ENCODE assay signal across 14 cellular contexts in the genomic region with DNA sequence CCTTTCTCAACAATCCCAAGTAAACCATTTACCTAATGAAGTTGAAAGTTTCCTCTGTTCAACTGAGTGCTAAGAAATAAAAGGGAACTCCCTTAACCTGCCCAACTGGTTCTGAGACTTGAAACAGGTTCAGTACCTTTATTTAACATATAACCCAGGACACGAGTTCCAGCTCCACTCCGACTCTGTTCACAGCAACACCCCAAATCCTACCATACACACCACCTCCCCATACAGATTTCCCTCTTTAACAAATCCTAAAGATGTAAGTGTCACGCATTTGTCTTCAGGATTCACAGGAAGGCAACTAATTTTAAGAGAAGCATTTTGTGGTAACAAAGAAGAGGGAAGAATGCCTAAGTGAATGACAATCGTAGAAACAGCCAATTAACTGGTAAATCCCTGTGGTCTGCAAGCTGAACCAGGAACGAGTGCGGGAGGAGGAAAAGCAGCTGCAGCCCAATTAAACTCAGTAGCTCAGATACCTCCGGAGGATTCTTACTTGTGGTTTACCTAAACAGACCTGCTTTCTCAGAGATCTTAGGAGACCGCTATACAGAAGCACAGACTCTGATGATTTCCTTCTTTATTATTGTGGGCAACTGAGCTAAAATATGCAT.
DNase-seq lines count a peak whose midpoint lies in the region; ATAC-seq, FAIRE-seq and TF ChIP-seq lines count a peak whose summit lies in the region.
"Had no signal": no experiment of that assay in that cellular context is flagged by ENCODE, and none has a peak within 500 bp of the region (broad histone marks: within the 10 kb centered on the region; RNA-seq: fewer than 3 reads in every experiment).

No MANE protein-coding gene starts in this region.

- DNase-seq in DMS79 (lab: John Stamatoyannopoulos, UW) (peak; percentile 58), NCI-H2227 (lab: John Stamatoyannopoulos, UW; ENCODE audit: unreplicated experiment) (peak; percentile 28), iPS DF 6.9 (ENCODE audit: low read depth, low spot score) (peak; percentile 31), pancreas (peak in 3 of 6 donors; percentile 51 to 72 (median 56)), DMS 273 treated with DMSO at 0.1 percent for 48 hours (lab: John Stamatoyannopoulos, UW) (no peak), NCI-H1417 treated with DMSO at 0.1 percent for 48 hours (lab: John Stamatoyannopoulos, UW) (no peak), psoas muscle (no peak), natural killer cell (no peak)
- DNase-seq: BE2C, cortex of kidney, NCI-H1436, T-helper 2 cell, uterus had no signal

- H3K36me3 ChIP-seq in iPS DF 6.9 (ENCODE audit: control insufficient read depth, insufficient read depth, low read length), result no peaks in the 10 kb centered on the region
- no peaks in the 10 kb centered on the region for H3K36me3 ChIP-seq in pancreas
- no peaks in the 10 kb centered on the region for H3K36me3 ChIP-seq in psoas muscle (ENCODE audit: insufficient read depth in 1 of 2, low read depth in 1 of 2)
- H3K36me3 ChIP-seq: BE2C, uterus had no signal

- H3K36me3 Mint-ChIP-seq in natural killer cell, result no peaks in the 10 kb centered on the region
- H3K36me3 Mint-ChIP-seq: activated naive CD4-positive, alpha-beta T cell treated with anti-CD3 and anti-CD28 coated beads, Interleukin-2, amount 50 U/mL, for 72 hours had no signal

- WGBS in iPS DF 6.9 (ENCODE audit: insufficient coverage, insufficient read length), result no CpG with 5 or more reads among the region's 8 CpGs
- 20 to 21% methylated on average over 8 of the region's 8 CpGs for WGBS in pancreas, 2 donors
- WGBS in psoas muscle, 3 donors, result 44 to 46% (median 46%) methylated on average over 8 of the region's 8 CpGs

- H3K4me3 ChIP-seq in iPS DF 6.9 (ENCODE audit: low read length) (no peak overlapping the region), pancreas (peak overlapping the region in 1 of 4 donors; percentile 22), psoas muscle (no peak overlapping the region)
- H3K4me3 ChIP-seq: uterus had no signal

- peaks cover 12 to 27% of the 10 kb centered on the region in 2 donors for H3K27me3 Mint-ChIP-seq in natural killer cell (ENCODE audit: low read depth in 2 of 2)

- H3K9me3 ChIP-seq in iPS DF 6.9 (ENCODE audit: control insufficient read depth, insufficient read depth, low read length) (no peaks in the 10 kb centered on the region), pancreas (no peaks in the 10 kb centered on the region), psoas muscle (no peaks in the 10 kb centered on the region)
- H3K9me3 ChIP-seq: BE2C, uterus had no signal

- H3K9me3 Mint-ChIP-seq in natural killer cell, result no peaks in the 10 kb centered on the region
- H3K9me3 Mint-ChIP-seq: activated naive CD4-positive, alpha-beta T cell treated with anti-CD3 and anti-CD28 coated beads, Interleukin-2, amount 50 U/mL, for 72 hours had no signal

- H3K4me3 Mint-ChIP-seq in natural killer cell, result no peak overlapping the region

- H3K27me3 ChIP-seq in iPS DF 6.9 (ENCODE audit: control insufficient read depth, insufficient read depth, low read length) (no peaks in the 10 kb centered on the region), pancreas (no peaks in the 10 kb centered on the region), psoas muscle (ENCODE audit: insufficient read depth in 3 of 3, low read length in 2 of 3) (peaks cover 0 to 4% (median 1%) of the 10 kb centered on the region in 3 donors)
- H3K27me3 ChIP-seq: BE2C, uterus had no signal

- H3K27ac ChIP-seq in iPS DF 6.9 (ENCODE audit: low read length) (no peak overlapping the region), pancreas (peak overlapping the region; percentile 58 to 89 (median 79)), psoas muscle (no peak overlapping the region)
- H3K27ac ChIP-seq: uterus had no signal

- no peak for FAIRE-seq in pancreas (lab: Jason Lieb, UNC)

- intact Hi-C loops in pancreas (cut with DNase I), result no loop called here
- intact Hi-C loops in psoas muscle (cut with DNase I), result no loop called here
- intact Hi-C loops in natural killer cell (cut with micrococcal nuclease), result no loop called here

- ATAC-seq in pancreas, result peak; percentile 78 to 87 (median 86)
- no peak for ATAC-seq in psoas muscle
- no peak for ATAC-seq in natural killer cell
- ATAC-seq: activated naive CD4-positive, alpha-beta T cell treated with anti-CD3 and anti-CD28 coated beads, Interleukin-2, amount 50 U/mL, for 72 hours had no signal

- H3K27ac Mint-ChIP-seq in natural killer cell, result no peak overlapping the region
- H3K27ac Mint-ChIP-seq: activated naive CD4-positive, alpha-beta T cell treated with anti-CD3 and anti-CD28 coated beads, Interleukin-2, amount 50 U/mL, for 72 hours had no signal

- peaks cover 1% of the 10 kb centered on the region; the same call in 1 of the 2 replicates for H3K4me1 ChIP-seq in iPS DF 6.9 (ENCODE audit: control insufficient read depth, insufficient read depth, low read length)
- peaks cover 31 to 53% (median 43%) of the 10 kb centered on the region in 3 donors for H3K4me1 ChIP-seq in pancreas
- H3K4me1 ChIP-seq in psoas muscle, result no peaks in the 10 kb centered on the region
- H3K4me1 ChIP-seq: BE2C, uterus had no signal

- H3K4me1 Mint-ChIP-seq in natural killer cell, result no peaks in the 10 kb centered on the region

- TF ChIP-seq CTCF in pancreas (IDR thresholded peaks at IDR 0.05) (no peak), psoas muscle (IDR thresholded peaks at IDR 0.05) (no peak), natural killer cell (IDR thresholded peaks at IDR 0.05) (no peak)

Comparison
In these comparisons a context has a peak if more than half of its experiments do, and no peak if none do; other contexts are left out.
1. DNase-seq: peak in DMS79 (single experiment), NCI-H2227 (single experiment) and iPS DF 6.9 (single experiment); none in DMS 273 treated with DMSO at 0.1 percent for 48 hours (single experiment), NCI-H1417 treated with DMSO at 0.1 percent for 48 hours (single experiment), psoas muscle (0 of 2) and natural killer cell (single experiment).
2. H3K27ac ChIP-seq: peak in pancreas (4 of 4); none in iPS DF 6.9 (single experiment) and psoas muscle (single experiment).
3. ATAC-seq: peak in pancreas (4 of 4); none in psoas muscle (0 of 4) and natural killer cell (0 of 3).